18 cellular contexts compared by ENCODE assay signal in the genomic region with DNA sequence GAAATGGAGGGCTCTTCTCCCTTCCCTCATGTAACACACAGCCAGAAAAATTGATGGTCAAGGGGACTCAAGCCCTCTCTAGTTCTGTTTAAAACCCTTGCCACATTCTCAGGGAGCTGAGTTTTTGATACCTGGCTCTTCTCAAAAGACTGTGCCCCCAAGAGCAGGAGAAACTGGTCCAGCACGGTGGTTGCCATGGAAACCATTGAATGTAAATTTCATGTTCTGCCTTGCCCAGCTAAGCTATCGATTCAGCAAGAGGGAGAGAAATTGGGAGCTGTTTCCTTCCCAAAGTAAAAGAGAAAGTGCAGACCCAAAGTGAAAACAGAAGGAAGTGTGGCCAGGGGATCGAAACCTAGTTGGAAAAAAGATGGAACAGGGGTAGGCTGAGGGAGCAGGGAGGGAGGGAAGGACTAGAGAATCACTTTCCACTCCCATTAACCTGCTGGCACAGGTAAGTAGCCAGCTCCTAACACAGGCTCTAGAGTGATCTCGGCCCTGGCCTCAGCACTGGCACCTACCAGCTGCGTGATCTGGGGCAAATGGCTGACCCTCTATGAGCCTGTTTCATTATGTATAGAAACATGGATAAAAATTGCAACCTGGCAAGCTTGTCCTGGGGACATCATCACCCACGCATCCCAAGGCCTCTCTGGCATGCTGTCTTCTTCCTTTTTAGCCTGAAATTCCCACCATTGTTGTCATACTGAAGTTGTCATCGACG.
DNase-seq lines count a peak whose midpoint lies in the region; ATAC-seq and TF ChIP-seq lines count a peak whose summit lies in the region.
"Had no signal": no experiment of that assay in that cellular context is flagged by ENCODE, and none has a peak within 500 bp of the region (broad histone marks: within the 10 kb centered on the region; RNA-seq: fewer than 3 reads in every experiment).

No MANE protein-coding gene starts in this region.

- H3K36me3 Mint-ChIP-seq in natural killer cell treated with Interleukin-12 subunit alpha and Interleukin-12 subunit beta and Interleukin-15 and Interleukin-18, amount 100 ng/mL, for 72 hours: no peaks in the 10 kb centered on the region
- H3K36me3 Mint-ChIP-seq in natural killer cell: no peaks in the 10 kb centered on the region
- no peaks in the 10 kb centered on the region for H3K36me3 Mint-ChIP-seq in brain
- no peaks in the 10 kb centered on the region for H3K36me3 Mint-ChIP-seq in CD4-positive, alpha-beta memory T cell

- H3K36me3 ChIP-seq in neural cell (ENCODE audit: insufficient read depth, low read length) (no peaks in the 10 kb centered on the region), upper lobe of right lung (no peaks in the 10 kb centered on the region), hepatocyte (replicated peaks; ENCODE audit: insufficient read depth, low read depth) (no peaks in the 10 kb centered on the region)
- no peaks in the 10 kb centered on the region for H3K36me3 ChIP-seq in CD4-positive, alpha-beta memory T cell (ENCODE audit: insufficient read depth, low read length)
- H3K36me3 ChIP-seq: BE2C had no signal

- H3K27ac ChIP-seq in neural cell (ENCODE audit: low read length) (peak overlapping the region; percentile 38), upper lobe of right lung (no peak overlapping the region), hepatocyte (no peak overlapping the region)
- H3K27ac ChIP-seq in CD4-positive, alpha-beta memory T cell (ENCODE audit: low read depth, low read length): no peak overlapping the region
- H3K27ac ChIP-seq: KMS-11, PC-9 had no signal

- H3K4me3 ChIP-seq in neural cell (ENCODE audit: low read length) (no peak overlapping the region), upper lobe of right lung (no peak overlapping the region), hepatocyte (no peak overlapping the region)
- no peak overlapping the region for H3K4me3 ChIP-seq in CD4-positive, alpha-beta memory T cell (ENCODE audit: low read length in 2 of 2)
- H3K4me3 ChIP-seq: PC-9 had no signal

- DNase-seq in natural killer cell treated with Interleukin-12 subunit alpha and Interleukin-12 subunit beta and Interleukin-15 and Interleukin-18, amount 100 ng/mL, for 72 hours (ENCODE audit: low spot score): peak; percentile 15
- no peak for DNase-seq in natural killer cell
- DNase-seq in upper lobe of right lung: peak; percentile 32
- no peak for DNase-seq in mesenteric fat pad (ENCODE audit: low spot score)
- DNase-seq in hepatocyte (ENCODE audit: low spot score): no peak
- no peak for DNase-seq in CD4-positive, alpha-beta memory T cell
- DNase-seq: GF-D8, GOT3, MM.1S, NCI-H2029 treated with DMSO at 0.1 percent for 48 hours, NCI-H2227 treated with DMSO at 0.1 percent for 48 hours, NCI-H524 treated with DMSO at 0.1 percent for 48 hours, PC-9, SHP77 treated with DMSO at 0.1 percent for 48 hours had no signal

- H3K9me2 ChIP-seq in neural cell (ENCODE audit: insufficient read depth, low read length) (no peaks in the 10 kb centered on the region), hepatocyte (replicated peaks; ENCODE audit: insufficient read depth) (no peaks in the 10 kb centered on the region)

- WGBS in hepatocyte (ENCODE audit: low lambda C conversion rate, missing lambda C conversion rate): 72% methylated on average over 8 of the region's 8 CpGs

- H3K4me1 Mint-ChIP-seq in natural killer cell treated with Interleukin-12 subunit alpha and Interleukin-12 subunit beta and Interleukin-15 and Interleukin-18, amount 100 ng/mL, for 72 hours (ENCODE audit: low read depth in 2 of 2): no peaks in the 10 kb centered on the region
- no peaks in the 10 kb centered on the region for H3K4me1 Mint-ChIP-seq in natural killer cell
- peaks cover 49% of the 10 kb centered on the region for H3K4me1 Mint-ChIP-seq in brain
- no peaks in the 10 kb centered on the region for H3K4me1 Mint-ChIP-seq in CD4-positive, alpha-beta memory T cell

- H4K20me1 ChIP-seq in neural cell (ENCODE audit: insufficient read depth) (no peaks in the 10 kb centered on the region), hepatocyte (ENCODE audit: insufficient read depth, poor library complexity, severe bottlenecking) (no peaks in the 10 kb centered on the region)

- TF ChIP-seq CTCF in natural killer cell (IDR thresholded peaks at IDR 0.05) (no peak), brain (conservative IDR thresholded peaks at IDR 0.05) (no peak), neural cell (IDR thresholded peaks at IDR 0.05; ENCODE audit: poor library complexity, severe bottlenecking) (no peak), upper lobe of right lung (IDR thresholded peaks at IDR 0.05) (no peak), hepatocyte (IDR thresholded peaks at IDR 0.05; ENCODE audit: poor library complexity) (no peak)

- ATAC-seq in natural killer cell treated with Interleukin-12 subunit alpha and Interleukin-12 subunit beta and Interleukin-15 and Interleukin-18, amount 100 ng/mL, for 72 hours: no peak
- ATAC-seq in natural killer cell: no peak
- no peak for ATAC-seq in upper lobe of right lung

- peaks cover 23 to 43% of the 10 kb centered on the region in 2 donors for H3K27me3 Mint-ChIP-seq in natural killer cell treated with Interleukin-12 subunit alpha and Interleukin-12 subunit beta and Interleukin-15 and Interleukin-18, amount 100 ng/mL, for 72 hours
- peaks cover 16 to 50% of the 10 kb centered on the region in 2 donors for H3K27me3 Mint-ChIP-seq in natural killer cell (ENCODE audit: low read depth in 2 of 2)
- H3K27me3 Mint-ChIP-seq in brain: peaks cover 22% of the 10 kb centered on the region
- peaks cover 23 to 42% of the 10 kb centered on the region in 2 donors for H3K27me3 Mint-ChIP-seq in CD4-positive, alpha-beta memory T cell

- H3K4me3 Mint-ChIP-seq in natural killer cell treated with Interleukin-12 subunit alpha and Interleukin-12 subunit beta and Interleukin-15 and Interleukin-18, amount 100 ng/mL, for 72 hours: no peak overlapping the region
- no peak overlapping the region for H3K4me3 Mint-ChIP-seq in natural killer cell
- peak overlapping the region in 1 of 5 experiments; percentile 1 for H3K4me3 Mint-ChIP-seq in brain
- no peak overlapping the region for H3K4me3 Mint-ChIP-seq in CD4-positive, alpha-beta memory T cell

- H3K27me3 ChIP-seq in neural cell (ENCODE audit: insufficient read depth, low read depth, low read length) (no peaks in the 10 kb centered on the region), upper lobe of right lung (peaks cover 12% of the 10 kb centered on the region), hepatocyte (peaks cover 30% of the 10 kb centered on the region)
- H3K27me3 ChIP-seq in CD4-positive, alpha-beta memory T cell (ENCODE audit: insufficient read depth, low read length): no peaks in the 10 kb centered on the region
- H3K27me3 ChIP-seq: BE2C had no signal

- H2AFZ ChIP-seq in neural cell (ENCODE audit: low read depth, low read length) (no peak overlapping the region), hepatocyte (no peak overlapping the region)
- H2AFZ ChIP-seq: PC-9 had no signal

- POLR2A ChIA-PET in CD4-positive, alpha-beta memory T cell (lab: Charles Lee; ENCODE audit: partially characterized antibody): no interaction called here

- no peak overlapping the region for H3K9ac ChIP-seq in neural cell (ENCODE audit: low read length)
- H3K9ac ChIP-seq: KMS-11 had no signal

- intact Hi-C loops in natural killer cell (cut with micrococcal nuclease): loop anchor here (10.0 kb wide), 1 partner anchor 925 kb away; a partner anchor contains a TSS
- intact Hi-C loops in upper lobe of right lung (cut with DNase I): no loop called here
- intact Hi-C loops in CD4-positive, alpha-beta memory T cell (cut with micrococcal nuclease): no loop called here

- H3K9me3 ChIP-seq in neural cell (ENCODE audit: low read length) (no peaks in the 10 kb centered on the region), upper lobe of right lung (no peaks in the 10 kb centered on the region), hepatocyte (ENCODE audit: low read depth) (no peaks in the 10 kb centered on the region)
- no peaks in the 10 kb centered on the region for H3K9me3 ChIP-seq in CD4-positive, alpha-beta memory T cell (ENCODE audit: control insufficient read depth in 1 of 2, low read length in 2 of 2)
- H3K9me3 ChIP-seq: BE2C had no signal

- H3K79me2 ChIP-seq in neural cell (replicated peaks; ENCODE audit: insufficient read depth, low read length): no peaks in the 10 kb centered on the region
- H3K79me2 ChIP-seq in hepatocyte: no peaks in the 10 kb centered on the region

- no peaks in the 10 kb centered on the region for H3K4me1 ChIP-seq in upper lobe of right lung
- H3K4me1 ChIP-seq in hepatocyte (ENCODE audit: insufficient read depth): no peaks in the 10 kb centered on the region
- no peaks in the 10 kb centered on the region for H3K4me1 ChIP-seq in CD4-positive, alpha-beta memory T cell (ENCODE audit: insufficient read depth, low read length)
- H3K4me1 ChIP-seq: BE2C had no signal

- no peak overlapping the region for H3K27ac Mint-ChIP-seq in natural killer cell treated with Interleukin-12 subunit alpha and Interleukin-12 subunit beta and Interleukin-15 and Interleukin-18, amount 100 ng/mL, for 72 hours
- H3K27ac Mint-ChIP-seq in natural killer cell (no peak overlapping the region), brain (peak overlapping the region in 3 of 5 experiments; percentile 0 to 85 (median 4))
- no peak overlapping the region for H3K27ac Mint-ChIP-seq in CD4-positive, alpha-beta memory T cell

- no peaks in the 10 kb centered on the region for H3K9me3 Mint-ChIP-seq in natural killer cell treated with Interleukin-12 subunit alpha and Interleukin-12 subunit beta and Interleukin-15 and Interleukin-18, amount 100 ng/mL, for 72 hours
- H3K9me3 Mint-ChIP-seq in natural killer cell: no peaks in the 10 kb centered on the region
- peaks cover 0 to 2% (median 0%) of the 10 kb centered on the region in 5 experiments for H3K9me3 Mint-ChIP-seq in brain
- peaks cover 0 to 3% (median 0%) of the 10 kb centered on the region in 8 donors for H3K9me3 Mint-ChIP-seq in CD4-positive, alpha-beta memory T cell

- H3K4me2 ChIP-seq in neural cell (ENCODE audit: low read length): peak overlapping the region; percentile 33
- H3K4me2 ChIP-seq in hepatocyte: no peak overlapping the region
- H3K4me2 ChIP-seq: KMS-11, PC-9 had no signal

- TF ChIP-seq RAD21 in neural cell (conservative IDR thresholded peaks at IDR 0.05): peak; percentile 26

- CTCF ChIA-PET in CD4-positive, alpha-beta memory T cell (lab: Charles Lee; ENCODE audit: partially characterized antibody): no interaction called here

- TF ChIP-seq EP300 in neural cell (conservative IDR thresholded peaks at IDR 0.05; ENCODE audit: poor library complexity, severe bottlenecking): no peak

- no peaks in the 10 kb centered on the region for H3F3A ChIP-seq in neural cell (ENCODE audit: insufficient read depth, low read length, poor library complexity, severe bottlenecking)

Comparison
In these comparisons a context has a peak if more than half of its experiments do, and no peak if none do; other contexts are left out.
1. DNase-seq: peak in natural killer cell treated with Interleukin-12 subunit alpha and Interleukin-12 subunit beta and Interleukin-15 and Interleukin-18, amount 100 ng/mL, for 72 hours (single experiment) and upper lobe of right lung (single experiment); none in natural killer cell (single experiment), mesenteric fat pad (single experiment), hepatocyte (single experiment) and CD4-positive, alpha-beta memory T cell (0 of 5).
2. H3K27ac Mint-ChIP-seq: peak in brain (3 of 5); none in natural killer cell treated with Interleukin-12 subunit alpha and Interleukin-12 subunit beta and Interleukin-15 and Interleukin-18, amount 100 ng/mL, for 72 hours (0 of 2), natural killer cell (0 of 2) and CD4-positive, alpha-beta memory T cell (0 of 7).